ENCODE assay signal across 10 cellular contexts in genomic region chr1:39184354-39184818, GRCh38. TPM values are rescaled to one million over a fixed set of nuclear protein-coding genes. Genes with fewer than 3 reads are reported as not detected.
A peak's percentile ranks its signal among the peaks of the same experiment; 100 is the strongest.
DNase-seq lines count a peak whose midpoint lies in the region; ATAC-seq and TF ChIP-seq lines count a peak whose summit lies in the region.
"Had no signal": no experiment of that assay in that cellular context is flagged by ENCODE, and none has a peak within 500 bp of the region (broad histone marks: within the 10 kb centered on the region; RNA-seq: fewer than 3 reads in every experiment).

No MANE protein-coding gene starts in this region.

- H3K27ac Mint-ChIP-seq in activated CD8-positive, alpha-beta memory T cell treated with anti-CD3 and anti-CD28 coated beads, Interleukin-2, amount 10 ng/mL, durations not matched to agents 7 days and 5 days, result peak overlapping the region; percentile 71
- H3K27ac Mint-ChIP-seq in activated naive CD8-positive, alpha-beta T cell, result peak overlapping the region; percentile 97
- H3K27ac Mint-ChIP-seq: dendritic cell treated with granulocyte-macrophage colony-stimulating factor and Interleukin-4, amounts not matched to agents 40 ng/mL and 50 ng/mL, for 4 days had no signal

- WGBS in liver, result 94% methylated on average over 3 of the region's 3 CpGs
- WGBS in thyroid gland, 2 donors, result 94 to 100% methylated on average over 3 of the region's 3 CpGs

- H3K36me3 ChIP-seq in liver (ENCODE audit: control insufficient read depth in 4 of 4, insufficient read depth in 3 of 4, low read depth in 1 of 4, low read length in 3 of 4), result no peaks in the 10 kb centered on the region
- H3K36me3 ChIP-seq in thyroid gland, result no peaks in the 10 kb centered on the region
- H3K36me3 ChIP-seq in MG63, result no peaks in the 10 kb centered on the region

- intact Hi-C loops in thyroid gland (cut with DNase I), result no loop called here

- DNase-seq in activated CD8-positive, alpha-beta memory T cell treated with anti-CD3 and anti-CD28 coated beads, Interleukin-2, amount 10 ng/mL, durations not matched to agents 7 days and 5 days, result no peak
- DNase-seq in activated CD8-positive, alpha-beta memory T cell treated with anti-CD3 and anti-CD28 coated beads, Interleukin-2, amount 50 U/mL, for 4 hours, result no peak
- no peak for DNase-seq in thyroid gland
- DNase-seq in NCI-H1417 (lab: John Stamatoyannopoulos, UW), result no peak
- no peak for DNase-seq in MG63
- DNase-seq in activated effector memory CD4-positive, alpha-beta T cell treated with Interleukin-2 at 50 U/mL for 16 hours, result no peak
- DNase-seq: NCI-H2081 treated with DMSO at 0.1 percent for 48 hours had no signal

- H3K4me3 ChIP-seq in liver (ENCODE audit: low read depth in 1 of 3, low read length in 3 of 3) (no peak overlapping the region), thyroid gland (replicated peaks in 1 of 3) (no peak overlapping the region), MG63 (no peak overlapping the region)

- peak in 1 of 2 donors; percentile 4 for TF ChIP-seq RAD21 in liver (IDR thresholded peaks at IDR 0.05)

- H3K4me1 Mint-ChIP-seq in activated CD8-positive, alpha-beta memory T cell treated with anti-CD3 and anti-CD28 coated beads, Interleukin-2, amount 10 ng/mL, durations not matched to agents 7 days and 5 days, result peaks cover 51% of the 10 kb centered on the region
- peaks cover 51% of the 10 kb centered on the region for H3K4me1 Mint-ChIP-seq in activated naive CD8-positive, alpha-beta T cell (ENCODE audit: low read depth)

- H3K27me3 ChIP-seq in liver (ENCODE audit: control insufficient read depth in 4 of 4, insufficient read depth in 4 of 4, low read length in 3 of 4), result no peaks in the 10 kb centered on the region
- H3K27me3 ChIP-seq in thyroid gland, result no peaks in the 10 kb centered on the region
- no peaks in the 10 kb centered on the region for H3K27me3 ChIP-seq in MG63

- H3K36me3 Mint-ChIP-seq in activated CD8-positive, alpha-beta memory T cell treated with anti-CD3 and anti-CD28 coated beads, Interleukin-2, amount 10 ng/mL, durations not matched to agents 7 days and 5 days, result no peaks in the 10 kb centered on the region
- no peaks in the 10 kb centered on the region for H3K36me3 Mint-ChIP-seq in activated naive CD8-positive, alpha-beta T cell

- H3K27ac ChIP-seq in liver (ENCODE audit: low read depth in 1 of 2, low read length in 2 of 2) (peak overlapping the region; percentile 53 to 72), thyroid gland (peak overlapping the region; percentile 66 to 69 (median 69))

- no peak for TF ChIP-seq POLR2A in thyroid gland (IDR thresholded peaks at IDR 0.05)

- H3K9me3 Mint-ChIP-seq in activated CD8-positive, alpha-beta memory T cell treated with anti-CD3 and anti-CD28 coated beads, Interleukin-2, amount 10 ng/mL, durations not matched to agents 7 days and 5 days (ENCODE audit: low read depth), result no peaks in the 10 kb centered on the region
- no peaks in the 10 kb centered on the region for H3K9me3 Mint-ChIP-seq in activated naive CD8-positive, alpha-beta T cell (ENCODE audit: low read depth)
- H3K9me3 Mint-ChIP-seq: dendritic cell treated with granulocyte-macrophage colony-stimulating factor and Interleukin-4, amounts not matched to agents 40 ng/mL and 50 ng/mL, for 4 days had no signal

- no peak for ATAC-seq in activated CD8-positive, alpha-beta memory T cell treated with anti-CD3 and anti-CD28 coated beads, Interleukin-2, amount 10 ng/mL, durations not matched to agents 7 days and 5 days

- H3K4me3 Mint-ChIP-seq in activated CD8-positive, alpha-beta memory T cell treated with anti-CD3 and anti-CD28 coated beads, Interleukin-2, amount 10 ng/mL, durations not matched to agents 7 days and 5 days, result no peak overlapping the region
- peak overlapping the region; percentile 80 for H3K4me3 Mint-ChIP-seq in activated naive CD8-positive, alpha-beta T cell
- H3K4me3 Mint-ChIP-seq: dendritic cell treated with granulocyte-macrophage colony-stimulating factor and Interleukin-4, amounts not matched to agents 40 ng/mL and 50 ng/mL, for 4 days had no signal

- CTCF ChIA-PET in activated CD8-positive, alpha-beta memory T cell treated with anti-CD3 and anti-CD28 coated beads, Interleukin-2, amount 10 ng/mL, durations not matched to agents 7 days and 5 days (lab: Charles Lee), result interaction anchor here (0.7 to 11.6 kb wide), 15 partner anchors 8 to 614 kb away, joined by 3 to 245 read pairs (median 5); no protein-coding TSS in a partner anchor

- H3K27me3 Mint-ChIP-seq in activated CD8-positive, alpha-beta memory T cell treated with anti-CD3 and anti-CD28 coated beads, Interleukin-2, amount 10 ng/mL, durations not matched to agents 7 days and 5 days, result no peaks in the 10 kb centered on the region
- no peaks in the 10 kb centered on the region for H3K27me3 Mint-ChIP-seq in activated naive CD8-positive, alpha-beta T cell
- H3K27me3 Mint-ChIP-seq: dendritic cell treated with granulocyte-macrophage colony-stimulating factor and Interleukin-4, amounts not matched to agents 40 ng/mL and 50 ng/mL, for 4 days had no signal

- H3K9ac ChIP-seq in liver (ENCODE audit: low read depth in 1 of 2, low read length in 2 of 2), result no peak overlapping the region

- H3K9me3 ChIP-seq in liver (ENCODE audit: control insufficient read depth in 4 of 4, low read length in 3 of 4) (no peaks in the 10 kb centered on the region), thyroid gland (no peaks in the 10 kb centered on the region), MG63 (no peaks in the 10 kb centered on the region)

- TF ChIP-seq CTCF in liver (IDR thresholded peaks at IDR 0.05; ENCODE audit: low read depth, low read length, missing input control), result no peak
- TF ChIP-seq CTCF in thyroid gland (IDR thresholded peaks at IDR 0.05), result no peak

- H3K4me1 ChIP-seq in liver (ENCODE audit: control insufficient read depth in 4 of 4, insufficient read depth in 4 of 4, low read length in 3 of 4) (peaks cover 7 to 24% (median 17%) of the 10 kb centered on the region in 4 donors), thyroid gland (peaks cover 33 to 65% of the 10 kb centered on the region in 2 donors)

TF ChIP-seq in liver, 16 proteins besides CTCF, POLR2A, EP300 and RAD21:
- TF ChIP-seq SP1 (IDR thresholded peaks at IDR 0.05) (no peak), JUND (IDR thresholded peaks at IDR 0.05) (no peak), NR2F2 (IDR thresholded peaks at IDR 0.05) (no peak), FOXA1 (IDR thresholded peaks at IDR 0.05) (no peak), ATF3 (IDR thresholded peaks at IDR 0.05) (no peak), FOXA2 (IDR thresholded peaks at IDR 0.05) (no peak), EGR1 (IDR thresholded peaks at IDR 0.05; ENCODE audit: low read depth in 2 of 2) (no peak), YY1 (IDR thresholded peaks at IDR 0.05) (no peak), GABPA (IDR thresholded peaks at IDR 0.05 in 1 of 2, conservative IDR thresholded peaks at IDR 0.05 in 1 of 2) (no peak), HNF4A (conservative IDR thresholded peaks at IDR 0.05) (no peak), TAF1 (conservative IDR thresholded peaks at IDR 0.05) (no peak), REST (IDR thresholded peaks at IDR 0.05) (no peak), HNF4G (IDR thresholded peaks at IDR 0.05) (no peak), RXRA (IDR thresholded peaks at IDR 0.05) (no peak)
- TF ChIP-seq, protein P1, sequence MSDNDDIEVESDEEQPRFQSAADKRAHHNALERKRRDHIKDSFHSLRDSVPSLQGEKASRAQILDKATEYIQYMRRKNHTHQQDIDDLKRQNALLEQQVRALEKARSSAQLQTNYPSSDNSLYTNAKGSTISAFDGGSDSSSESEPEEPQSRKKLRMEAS (IDR thresholded peaks at IDR 0.05), result no peak

RNA-seq across cellular contexts. Expression of gene MACF1, which starts 20.1 kb away (rescaled TPM):
- 100 to 1,000 TPM; 319 to 488 TPM for total RNA-seq in activated CD8-positive, alpha-beta memory T cell treated with anti-CD3 and anti-CD28 coated beads, Interleukin-2, amount 10 ng/mL, durations not matched to agents 7 days and 5 days
- total RNA-seq in liver (100 to 1,000 TPM in 1 of 2 donors, 10 to 100 TPM in 1; 62.1 to 216 TPM), thyroid gland (100 to 1,000 TPM; 308 to 834 (median 427) TPM)
- polyA plus RNA-seq in liver, result 10 to 100 TPM; 23.3 to 40.2 TPM
- 51.9 and 68.1 TPM in 2 replicates for total RNA-seq in MG63 (2014; rRNA removed; shearing (Covaris generic); ENCODE audit: low replicate concordance)
